ENCODE assay signal across 39 cellular contexts in genomic region chr1:158814970-158815369, GRCh38. TPM values are rescaled to one million over a fixed set of nuclear protein-coding genes. Genes with fewer than 3 reads are reported as not detected.
"Had no signal": no experiment of that assay in that cellular context is flagged by ENCODE, and none has a peak within 500 bp of the region (broad histone marks: within the 10 kb centered on the region; RNA-seq: fewer than 3 reads in every experiment).

No MANE protein-coding gene starts in this region.

- DNase-seq: activated CD4-positive, alpha-beta memory T cell treated with anti-CD3 and anti-CD28 coated beads, Interleukin-2, amount 10 ng/mL, durations not matched to agents 7 days and 5 days; activated CD4-positive, alpha-beta T cell treated with anti-CD3 and anti-CD28 coated beads for 1 hour; activated CD4-positive, alpha-beta T cell treated with anti-CD3 and anti-CD28 coated beads for 36 hours; activated CD4-positive, alpha-beta T cell treated with anti-CD3 and anti-CD28 coated beads for 48 hours; activated CD4-positive, alpha-beta T cell treated with anti-CD3 and anti-CD28 coated beads, Interleukin-2, amount 50 U/mL, for 48 hours; activated CD4-positive, CD25-positive, alpha-beta regulatory T cell; activated CD8-positive, alpha-beta memory T cell treated with anti-CD3 and anti-CD28 coated beads for 24 hours; activated CD8-positive, alpha-beta memory T cell treated with anti-CD3 and anti-CD28 coated beads, Interleukin-2, amount 10 ng/mL, durations not matched to agents 7 days and 5 days; activated CD8-positive, alpha-beta memory T cell treated with anti-CD3 and anti-CD28 coated beads, Interleukin-2, amount 50 U/mL, for 48 hours; activated CD8-positive, alpha-beta T cell treated with anti-CD3 and anti-CD28 coated beads, Interleukin-2, amount 10 ng/mL, durations not matched to agents 7 days and 5 days; activated effector memory CD4-positive, alpha-beta T cell treated with Interleukin-2 at 50 U/mL for 16 hours; activated gamma-delta T cell; activated naive CD4-positive, alpha-beta T cell treated with anti-CD3 and anti-CD28 coated beads, Interleukin-2, amount 10 ng/mL, durations not matched to agents 7 days and 5 days; activated naive CD4-positive, alpha-beta T cell treated with Interleukin-2 at 50 U/mL for 16 hours; activated naive CD8-positive, alpha-beta T cell treated with anti-CD3 and anti-CD28 coated beads, Interleukin-2, amount 10 ng/mL, durations not matched to agents 7 days and 5 days; activated naive CD8-positive, alpha-beta T cell treated with anti-CD3 and anti-CD28 coated beads, Interleukin-2, amount 50 U/mL, for 24 hours; activated T-cell treated with anti-CD3 and anti-CD28 coated beads, Interleukin-2, amount 50 U/mL, for 24 hours; activated T-cell treated with anti-CD3 and anti-CD28 coated beads, Interleukin-2, amount 50 U/mL, for 48 hours; amygdala; anterior cingulate cortex; caudate nucleus; cerebellar nuclear complex; T-helper 1 cell; T-helper 2 cell; T-helper 9 cell; WERI-Rb-1 had no signal

- H3K9me3 ChIP-seq: ascending aorta had no signal

- H3K27me3 ChIP-seq: ascending aorta, cardiac muscle cell had no signal

- H3K4me3 ChIP-seq: ascending aorta, cardiac muscle cell had no signal

- H3K4me1 Mint-ChIP-seq: activated naive CD8-positive, alpha-beta T cell treated with anti-CD3 and anti-CD28 coated beads, Interleukin-2, amount 10 ng/mL, durations not matched to agents 7 days and 5 days; brain; WTC11 had no signal

- H3K4me1 ChIP-seq: ascending aorta had no signal

- H3K36me3 ChIP-seq: ascending aorta, cardiac muscle cell, WERI-Rb-1 had no signal

- H3K27me3 Mint-ChIP-seq: activated CD4-positive, alpha-beta memory T cell treated with anti-CD3 and anti-CD28 coated beads, Interleukin-2, amount 10 ng/mL, durations not matched to agents 7 days and 5 days; activated CD4-positive, alpha-beta T cell treated with anti-CD3 and anti-CD28 coated beads for 36 hours; activated CD8-positive, alpha-beta memory T cell treated with anti-CD3 and anti-CD28 coated beads, Interleukin-2, amount 10 ng/mL, durations not matched to agents 7 days and 5 days; activated naive CD4-positive, alpha-beta T cell treated with anti-CD3 and anti-CD28 coated beads, Interleukin-2, amount 10 ng/mL, durations not matched to agents 7 days and 5 days; activated naive CD4-positive, alpha-beta T cell treated with anti-CD3 and anti-CD28 coated beads, Interleukin-2, amount 50 U/mL, for 24 hours; activated naive CD8-positive, alpha-beta T cell; activated naive CD8-positive, alpha-beta T cell treated with anti-CD3 and anti-CD28 coated beads, Interleukin-2, amount 50 U/mL, for 24 hours; activated T-cell treated with anti-CD3 and anti-CD28 coated beads, Interleukin-2, amount 50 U/mL, for 24 hours; brain; central memory CD8-positive, alpha-beta T cell had no signal

- H3K27ac Mint-ChIP-seq: activated CD4-positive, alpha-beta memory T cell treated with anti-CD3 and anti-CD28 coated beads, Interleukin-2, amount 10 ng/mL, durations not matched to agents 7 days and 5 days; activated CD4-positive, alpha-beta T cell treated with anti-CD3 and anti-CD28 coated beads for 36 hours; activated CD8-positive, alpha-beta memory T cell treated with anti-CD3 and anti-CD28 coated beads, Interleukin-2, amount 10 ng/mL, durations not matched to agents 7 days and 5 days; activated CD8-positive, alpha-beta T cell treated with anti-CD3 and anti-CD28 coated beads, Interleukin-2, amount 10 ng/mL, durations not matched to agents 7 days and 5 days; activated naive CD4-positive, alpha-beta T cell treated with anti-CD3 and anti-CD28 coated beads, Interleukin-2, amount 10 ng/mL, durations not matched to agents 7 days and 5 days; activated naive CD4-positive, alpha-beta T cell treated with anti-CD3 and anti-CD28 coated beads, Interleukin-2, amount 50 U/mL, for 24 hours; activated naive CD8-positive, alpha-beta T cell; activated naive CD8-positive, alpha-beta T cell treated with anti-CD3 and anti-CD28 coated beads, Interleukin-2, amount 10 ng/mL, durations not matched to agents 7 days and 5 days; activated naive CD8-positive, alpha-beta T cell treated with anti-CD3 and anti-CD28 coated beads, Interleukin-2, amount 50 U/mL, for 24 hours; activated T-cell treated with anti-CD3 and anti-CD28 coated beads, Interleukin-2, amount 50 U/mL, for 24 hours; activated T-helper 2 cell treated with anti-CD3 and anti-CD28 coated beads, Interferon-gamma antibody, Interleukin-2, Interleukin-4, amounts not matched to agents 10 μg/mL and 5 μg/mL and 100 μg/mL, durations not matched to agents 14 hours and 24 hours and 36 hours; brain; T-helper 1 cell treated with Interleukin-12 subunit alpha and Interleukin-12 subunit beta and Interleukin-4 antibody, amounts not matched to agents 30 μg/mL and 1 μg/mL, for 36 hours; T-helper 2 cell treated with Interferon-gamma antibody and Interleukin-4, amounts not matched to agents 5 μg/mL and 100 μg/mL, for 36 hours; WTC11 had no signal

- H3K9me3 Mint-ChIP-seq: activated CD4-positive, alpha-beta memory T cell treated with anti-CD3 and anti-CD28 coated beads, Interleukin-2, amount 10 ng/mL, durations not matched to agents 7 days and 5 days; activated naive CD4-positive, alpha-beta T cell treated with anti-CD3 and anti-CD28 coated beads, Interleukin-2, amount 10 ng/mL, durations not matched to agents 7 days and 5 days; activated naive CD4-positive, alpha-beta T cell treated with anti-CD3 and anti-CD28 coated beads, Interleukin-2, amount 50 U/mL, for 24 hours; activated naive CD8-positive, alpha-beta T cell treated with anti-CD3 and anti-CD28 coated beads, Interleukin-2, amount 10 ng/mL, durations not matched to agents 7 days and 5 days; activated naive CD8-positive, alpha-beta T cell treated with anti-CD3 and anti-CD28 coated beads, Interleukin-2, amount 50 U/mL, for 24 hours; activated T-cell treated with anti-CD3 and anti-CD28 coated beads, Interleukin-2, amount 50 U/mL, for 24 hours; activated T-helper 2 cell treated with anti-CD3 and anti-CD28 coated beads, Interferon-gamma antibody, Interleukin-2, Interleukin-4, amounts not matched to agents 10 μg/mL and 5 μg/mL and 100 μg/mL, durations not matched to agents 14 hours and 24 hours and 36 hours; brain; central memory CD8-positive, alpha-beta T cell; T-helper 1 cell treated with Interleukin-12 subunit alpha and Interleukin-12 subunit beta and Interleukin-4 antibody, amounts not matched to agents 30 μg/mL and 1 μg/mL, for 36 hours had no signal

- H3K36me3 Mint-ChIP-seq: activated CD8-positive, alpha-beta memory T cell treated with anti-CD3 and anti-CD28 coated beads, Interleukin-2, amount 10 ng/mL, durations not matched to agents 7 days and 5 days; activated naive CD4-positive, alpha-beta T cell treated with anti-CD3 and anti-CD28 coated beads, Interleukin-2, amount 50 U/mL, for 24 hours; activated naive CD8-positive, alpha-beta T cell; activated naive CD8-positive, alpha-beta T cell treated with anti-CD3 and anti-CD28 coated beads, Interleukin-2, amount 10 ng/mL, durations not matched to agents 7 days and 5 days; brain; WTC11 had no signal

- H3K27ac ChIP-seq: ascending aorta, cardiac muscle cell, WERI-Rb-1 had no signal

- H3K4me3 Mint-ChIP-seq: activated CD4-positive, alpha-beta memory T cell treated with anti-CD3 and anti-CD28 coated beads, Interleukin-2, amount 10 ng/mL, durations not matched to agents 7 days and 5 days; activated CD4-positive, alpha-beta T cell treated with anti-CD3 and anti-CD28 coated beads for 36 hours; activated CD8-positive, alpha-beta memory T cell treated with anti-CD3 and anti-CD28 coated beads, Interleukin-2, amount 10 ng/mL, durations not matched to agents 7 days and 5 days; activated CD8-positive, alpha-beta T cell treated with anti-CD3 and anti-CD28 coated beads, Interleukin-2, amount 10 ng/mL, durations not matched to agents 7 days and 5 days; activated naive CD4-positive, alpha-beta T cell treated with anti-CD3 and anti-CD28 coated beads, Interleukin-2, amount 10 ng/mL, durations not matched to agents 7 days and 5 days; activated naive CD4-positive, alpha-beta T cell treated with anti-CD3 and anti-CD28 coated beads, Interleukin-2, amount 50 U/mL, for 24 hours; activated naive CD8-positive, alpha-beta T cell; activated naive CD8-positive, alpha-beta T cell treated with anti-CD3 and anti-CD28 coated beads, Interleukin-2, amount 10 ng/mL, durations not matched to agents 7 days and 5 days; activated naive CD8-positive, alpha-beta T cell treated with anti-CD3 and anti-CD28 coated beads, Interleukin-2, amount 50 U/mL, for 24 hours; activated T-cell treated with anti-CD3 and anti-CD28 coated beads, Interleukin-2, amount 50 U/mL, for 24 hours; brain; central memory CD8-positive, alpha-beta T cell; T-helper 1 cell treated with Interleukin-12 subunit alpha and Interleukin-12 subunit beta and Interleukin-4 antibody, amounts not matched to agents 30 μg/mL and 1 μg/mL, for 36 hours; T-helper 2 cell treated with Interferon-gamma antibody and Interleukin-4, amounts not matched to agents 5 μg/mL and 100 μg/mL, for 36 hours; WTC11 had no signal

- ATAC-seq: activated CD4-positive, alpha-beta T cell treated with anti-CD3 and anti-CD28 coated beads for 36 hours; activated CD4-positive, CD25-positive, alpha-beta regulatory T cell treated with anti-CD3 and anti-CD28 coated beads, Interleukin-2, amount 50 U/mL, for 24 hours; activated CD8-positive, alpha-beta memory T cell treated with anti-CD3 and anti-CD28 coated beads, Interleukin-2, amount 10 ng/mL, durations not matched to agents 7 days and 5 days; activated CD8-positive, alpha-beta T cell treated with anti-CD3 and anti-CD28 coated beads, Interleukin-2, amount 10 ng/mL, durations not matched to agents 7 days and 5 days; activated naive CD8-positive, alpha-beta T cell treated with anti-CD3 and anti-CD28 coated beads, Interleukin-2, amount 50 U/mL, for 24 hours; WTC11 had no signal

RNA-seq across cellular contexts. Expression of gene MNDA, which starts 16.2 kb away (rescaled TPM):
- total RNA-seq: activated CD4-positive, alpha-beta memory T cell treated with anti-CD3 and anti-CD28 coated beads, Interleukin-2, amount 10 ng/mL, durations not matched to agents 7 days and 5 days; activated CD4-positive, alpha-beta T cell treated with anti-CD3 and anti-CD28 coated beads for 36 hours; activated CD8-positive, alpha-beta memory T cell treated with anti-CD3 and anti-CD28 coated beads, Interleukin-2, amount 10 ng/mL, durations not matched to agents 7 days and 5 days; activated CD8-positive, alpha-beta T cell treated with anti-CD3 and anti-CD28 coated beads, Interleukin-2, amount 10 ng/mL, durations not matched to agents 7 days and 5 days; activated T-helper 2 cell treated with anti-CD3 and anti-CD28 coated beads, Interferon-gamma antibody, Interleukin-2, Interleukin-4, amounts not matched to agents 10 μg/mL and 5 μg/mL and 100 μg/mL, durations not matched to agents 14 hours and 24 hours and 36 hours; bronchial epithelial cell; cardiac muscle cell; chondrocyte had no signal

RNA-seq across cellular contexts. Expression of gene OR6N2, which starts 34.0 kb away (rescaled TPM):
- total RNA-seq: activated CD4-positive, alpha-beta memory T cell treated with anti-CD3 and anti-CD28 coated beads, Interleukin-2, amount 10 ng/mL, durations not matched to agents 7 days and 5 days; activated CD4-positive, alpha-beta T cell treated with anti-CD3 and anti-CD28 coated beads for 36 hours; activated CD8-positive, alpha-beta memory T cell treated with anti-CD3 and anti-CD28 coated beads, Interleukin-2, amount 10 ng/mL, durations not matched to agents 7 days and 5 days; activated CD8-positive, alpha-beta T cell treated with anti-CD3 and anti-CD28 coated beads, Interleukin-2, amount 10 ng/mL, durations not matched to agents 7 days and 5 days; activated naive CD8-positive, alpha-beta T cell treated with anti-CD3 and anti-CD28 coated beads, Interleukin-2, amount 10 ng/mL, durations not matched to agents 7 days and 5 days; activated T-helper 2 cell treated with anti-CD3 and anti-CD28 coated beads, Interferon-gamma antibody, Interleukin-2, Interleukin-4, amounts not matched to agents 10 μg/mL and 5 μg/mL and 100 μg/mL, durations not matched to agents 14 hours and 24 hours and 36 hours; ascending aorta; bronchial epithelial cell; cardiac muscle cell; chondrocyte; WTC11 had no signal

RNA-seq across cellular contexts. Expression of gene OR6N1, which starts 43.0 kb away (rescaled TPM):
- total RNA-seq: activated CD4-positive, alpha-beta memory T cell treated with anti-CD3 and anti-CD28 coated beads, Interleukin-2, amount 10 ng/mL, durations not matched to agents 7 days and 5 days; activated CD4-positive, alpha-beta T cell treated with anti-CD3 and anti-CD28 coated beads for 36 hours; activated CD8-positive, alpha-beta memory T cell treated with anti-CD3 and anti-CD28 coated beads, Interleukin-2, amount 10 ng/mL, durations not matched to agents 7 days and 5 days; activated CD8-positive, alpha-beta T cell treated with anti-CD3 and anti-CD28 coated beads, Interleukin-2, amount 10 ng/mL, durations not matched to agents 7 days and 5 days; activated naive CD8-positive, alpha-beta T cell treated with anti-CD3 and anti-CD28 coated beads, Interleukin-2, amount 10 ng/mL, durations not matched to agents 7 days and 5 days; activated T-helper 2 cell treated with anti-CD3 and anti-CD28 coated beads, Interferon-gamma antibody, Interleukin-2, Interleukin-4, amounts not matched to agents 10 μg/mL and 5 μg/mL and 100 μg/mL, durations not matched to agents 14 hours and 24 hours and 36 hours; ascending aorta; bronchial epithelial cell; cardiac muscle cell; chondrocyte; WTC11 had no signal
